In genomic region chr11:3127706-3128355, GRCh38 we compare ENCODE assay signal across 1 cellular context.
TF ChIP-seq lines count a peak whose summit lies in the region.

No MANE protein-coding gene starts in this region.

TF ChIP-seq in WTC11, 78 proteins besides CTCF, POLR2A, EP300 and RAD21 (continued from another document):
- TF ChIP-seq ZNF317 (CRISPR knock-in tag; IDR thresholded peaks at IDR 0.05; ENCODE audit: borderline replicate concordance, low read depth) (no peak), TP53 (CRISPR knock-in tag; IDR thresholded peaks at IDR 0.05) (no peak)
- TF ChIP-seq, protein P1, sequence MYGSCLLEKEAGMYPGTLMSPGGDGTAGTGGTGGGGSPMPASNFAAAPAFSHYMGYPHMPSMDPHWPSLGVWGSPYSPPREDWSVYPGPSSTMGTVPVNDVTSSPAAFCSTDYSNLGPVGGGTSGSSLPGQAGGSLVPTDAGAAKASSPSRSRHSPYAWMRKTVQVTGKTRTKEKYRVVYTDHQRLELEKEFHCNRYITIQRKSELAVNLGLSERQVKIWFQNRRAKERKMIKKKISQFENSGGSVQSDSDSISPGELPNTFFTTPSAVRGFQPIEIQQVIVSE (CRISPR knock-in tag; IDR thresholded peaks at IDR 0.05; ENCODE audit: borderline replicate concordance), result no peak
TF ChIP-seq in WTC11: peak in this region for 0.
